Comparison of ENCODE assay signal across 17 cellular contexts in the genomic region with DNA sequence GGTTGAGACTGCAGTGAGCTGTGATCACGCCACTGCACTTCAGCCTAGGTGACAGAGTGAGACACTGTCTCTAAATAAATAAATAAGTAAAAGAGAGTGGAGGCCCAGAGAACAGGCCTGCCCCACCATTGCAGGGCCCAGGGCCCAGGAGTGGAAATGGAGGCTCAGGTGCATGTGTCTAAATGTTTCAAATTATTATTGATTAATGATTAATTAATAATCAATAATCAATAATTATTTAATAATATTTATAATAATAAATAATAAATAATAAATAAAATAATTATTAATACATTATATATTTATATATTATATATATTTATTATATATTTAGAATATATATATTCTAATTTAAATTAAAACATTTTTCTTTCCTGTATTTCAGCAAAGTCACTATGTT. TPM values are rescaled to one million over a fixed set of nuclear protein-coding genes. Genes with fewer than 3 reads are reported as not detected.
DNase-seq lines count a peak whose midpoint lies in the region; ATAC-seq, FAIRE-seq and TF ChIP-seq lines count a peak whose summit lies in the region.
"Had no signal": no experiment of that assay in that cellular context is flagged by ENCODE, and none has a peak within 500 bp of the region (broad histone marks: within the 10 kb centered on the region; RNA-seq: fewer than 3 reads in every experiment).

No MANE protein-coding gene starts in this region.

- H3K27me3 ChIP-seq in HCT116 (ENCODE audit: insufficient read depth, low read length) (no peaks in the 10 kb centered on the region), K562 (ENCODE audit: control insufficient read depth in 2 of 2, insufficient read depth in 2 of 2, low read length in 2 of 2) (no peaks in the 10 kb centered on the region)
- H3K27me3 ChIP-seq: BE2C had no signal

- ATAC-seq in HCT116, result no peak
- no peak for ATAC-seq in K562
- ATAC-seq in HG02870 (IDR thresholded peaks at IDR 0.05; ENCODE audit: unreplicated experiment), result no peak
- no peak for ATAC-seq in GM21786 (IDR thresholded peaks at IDR 0.05; ENCODE audit: unreplicated experiment)

- FAIRE-seq in K562 (lab: Jason Lieb, UNC) (no peak), kidney (lab: Jason Lieb, UNC) (peak; percentile 90)

- intact Hi-C loops in HCT116 (cut with micrococcal nuclease) (no loop called here), K562 (cut with micrococcal nuclease) (no loop called here), kidney (cut with DNase I) (no loop called here)

- H3K4me3 ChIP-seq in HCT116 (replicated peaks in 1 of 2; ENCODE audit: low read depth in 1 of 2, low read length in 2 of 2) (no peak overlapping the region), K562 (no peak overlapping the region), kidney (ENCODE audit: low read length in 2 of 2) (no peak overlapping the region)

- H3K4me2 ChIP-seq in HCT116 (ENCODE audit: low read length) (peak overlapping the region; percentile 36; the same call in 1 of the 2 replicates), K562 (ENCODE audit: insufficient read depth, low read length) (no peak overlapping the region)

- TF ChIP-seq RAD21 in HCT116 (IDR thresholded peaks at IDR 0.05; ENCODE audit: low read depth) (no peak), K562 (CRISPR knock-in tag; conservative IDR thresholded peaks at IDR 0.05 in 1 of 2, IDR thresholded peaks at IDR 0.05 in 1 of 2) (no peak)

- DNase-seq in HCT116 (ENCODE audit: low read depth, low spot score), result no peak
- no peak for DNase-seq in K562 (ENCODE audit: extremely low read depth in 1 of 4, low spot score in 3 of 4)
- no peak for DNase-seq in kidney
- no peak for DNase-seq in DMS79 (lab: John Stamatoyannopoulos, UW)
- DNase-seq in amniotic stem cell (lab: John Stamatoyannopoulos, UW), result no peak
- DNase-seq: ACHN; BE2C; C1 segment of cervical spinal cord; CD4-positive, CD25-positive, alpha-beta regulatory T cell; CD8-positive, alpha-beta memory T cell; COR-L47; GF-D8; GOT3; H7 had no signal

- H3K36me3 ChIP-seq in HCT116 (ENCODE audit: control insufficient read depth in 1 of 2, insufficient read depth in 2 of 2, low read length in 2 of 2) (no peaks in the 10 kb centered on the region), K562 (ENCODE audit: control insufficient read depth, insufficient read depth, low read length) (no peaks in the 10 kb centered on the region), kidney (ENCODE audit: control insufficient read depth in 1 of 2, insufficient read depth in 2 of 2, low read length in 2 of 2) (no peaks in the 10 kb centered on the region)
- H3K36me3 ChIP-seq: BE2C had no signal

- H3K9me2 ChIP-seq in HCT116 (ENCODE audit: insufficient read depth), result no peaks in the 10 kb centered on the region

- BruUV-seq in HCT116 (replicated peaks; lab: Mats Ljungman, UMichigan) (no TSS peak), K562 (replicated peaks; lab: Mats Ljungman, UMichigan) (no TSS peak)

- CTCF ChIA-PET in HCT116 (lab: Charles Lee), result no interaction called here
- CTCF ChIA-PET in K562 (lab: Yijun Ruan, JAX; ENCODE audit: low intra/inter-chr PET ratio), result no interaction called here

- TF ChIP-seq POLR2A in HCT116 (IDR thresholded peaks at IDR 0.05; ENCODE audit: borderline replicate concordance, extremely low read depth, insufficient read depth, insufficient read length) (no peak), K562 (conservative IDR thresholded peaks at IDR 0.05) (no peak)

- H3K4me1 ChIP-seq in HCT116 (ENCODE audit: control insufficient read depth in 1 of 2, insufficient read depth in 2 of 2, low read length in 2 of 2) (peaks cover 2 to 4% of the 10 kb centered on the region in 2 experiments; a peak in 3 of 4 replicates), K562 (replicated peaks in 1 of 2; ENCODE audit: control insufficient read depth in 2 of 2, insufficient read depth in 2 of 2, low read length in 2 of 2) (no peaks in the 10 kb centered on the region), kidney (ENCODE audit: control insufficient read depth in 1 of 2, insufficient read depth in 1 of 2, low read depth in 1 of 2, low read length in 2 of 2) (no peaks in the 10 kb centered on the region)
- H3K4me1 ChIP-seq: BE2C had no signal

- POLR2A ChIA-PET in HCT116 (lab: Charles Lee), result no interaction called here
- POLR2A ChIA-PET in K562 (lab: Yijun Ruan, JAX), result no interaction called here

- H3K9me1 ChIP-seq in K562 (ENCODE audit: control insufficient read depth, insufficient read depth, low read length), result no peaks in the 10 kb centered on the region

- no peak for TF ChIP-seq CTCF in HCT116 (IDR thresholded peaks at IDR 0.05 in 2 of 3, conservative IDR thresholded peaks at IDR 0.05 in 1 of 3; ENCODE audit: borderline replicate concordance in 1 of 3, insufficient read depth in 1 of 3, low read depth in 2 of 3, low read length in 2 of 3)
- TF ChIP-seq CTCF in K562 (IDR thresholded peaks at IDR 0.05 in 2 of 3, conservative IDR thresholded peaks at IDR 0.05 in 1 of 3; ENCODE audit: insufficient read depth in 2 of 3, low read depth in 1 of 3, low read length in 3 of 3), result no peak
- no peak for TF ChIP-seq CTCF in kidney (IDR thresholded peaks at IDR 0.05; ENCODE audit: borderline replicate concordance, extremely low read depth, insufficient read depth)

- H2AFZ ChIP-seq in HCT116 (ENCODE audit: low read depth, low read length, poor library complexity, severe bottlenecking) (no peak overlapping the region), K562 (ENCODE audit: low read depth, low read length) (no peak overlapping the region)

- 100% methylated on average over 1 of the region's 1 CpG for WGBS in K562 (ENCODE audit: insufficient coverage, low coverage, missing lambda C conversion rate)

- TF ChIP-seq EP300 in K562 (IDR thresholded peaks at IDR 0.05; ENCODE audit: low read length), result no peak

- H3K79me2 ChIP-seq in HCT116 (ENCODE audit: insufficient read depth, low read length), result no peaks in the 10 kb centered on the region
- H3K79me2 ChIP-seq in K562 (ENCODE audit: control insufficient read depth, insufficient read depth, low read length), result no peaks in the 10 kb centered on the region

- RAD21 ChIA-PET in HCT116 (lab: Charles Lee; ENCODE audit: low non-redundant PET in 1 of 2, low total read pairs in 2 of 2, uncharacterized antibody in 2 of 2, unreplicated experiment in 2 of 2), result no interaction called here

- no peaks in the 10 kb centered on the region for H4K20me1 ChIP-seq in HCT116 (ENCODE audit: insufficient read depth)
- H4K20me1 ChIP-seq in K562 (replicated peaks; ENCODE audit: control insufficient read depth, insufficient read depth, low read length), result no peaks in the 10 kb centered on the region

- H3K27ac ChIP-seq in HCT116 (ENCODE audit: low read depth, low read length) (no peak overlapping the region), K562 (ENCODE audit: extremely low read depth, low read depth, low read length) (no peak overlapping the region), kidney (ENCODE audit: low read depth in 2 of 2, low read length in 2 of 2) (no peak overlapping the region)
- H3K27ac ChIP-seq: HL-60 had no signal

- no peaks in the 10 kb centered on the region for H3K9me3 ChIP-seq in HCT116 (ENCODE audit: control insufficient read depth in 1 of 2, insufficient read depth in 1 of 2, low read depth in 1 of 2, low read length in 2 of 2)
- no peaks in the 10 kb centered on the region for H3K9me3 ChIP-seq in K562 (replicated peaks; ENCODE audit: control insufficient read depth, insufficient read depth, low read depth, low read length)
- no peaks in the 10 kb centered on the region for H3K9me3 ChIP-seq in kidney (ENCODE audit: control insufficient read depth in 1 of 2, low read length in 2 of 2)
- H3K9me3 ChIP-seq: BE2C had no signal

- in situ Hi-C loops in K562 (cut with MboI), result no loop called here

- H3K9ac ChIP-seq in HCT116 (ENCODE audit: low read length) (no peak overlapping the region), K562 (ENCODE audit: insufficient read depth in 1 of 2, low read depth in 2 of 2, low read length in 2 of 2) (no peak overlapping the region), kidney (ENCODE audit: low read length in 2 of 2) (no peak overlapping the region)

TF ChIP-seq in HCT116, 20 proteins besides CTCF, POLR2A, EP300 and RAD21 (continues in another document):
- no peak for TF ChIP-seq CEBPB (IDR thresholded peaks at IDR 0.05; ENCODE audit: low read depth)
- TF ChIP-seq SIN3A (IDR thresholded peaks at IDR 0.05; ENCODE audit: low read depth), result no peak
- TF ChIP-seq YY1 (IDR thresholded peaks at IDR 0.05; ENCODE audit: extremely low read depth, insufficient replicate concordance, low read depth, low read length), result no peak
- no peak for TF ChIP-seq FOSL1 (IDR thresholded peaks at IDR 0.05; ENCODE audit: low read depth)
- TF ChIP-seq ZFX (IDR thresholded peaks at IDR 0.05), result no peak

RNA-seq across cellular contexts. Expression of a gene that starts 53.7 kb away (rescaled TPM):
- total RNA-seq in HCT116 (2021; ENCODE audit: unreplicated experiment) (23.9 TPM), K562 (2014; rRNA removed) (0.57 and 0.64 TPM in 2 replicates), K562 (2014; rRNA removed; fragmentation: Illumina TruSeq; extraction: Trizol) (1.1 and 1.2 TPM in 2 replicates), K562 (2015; rRNA removed; fragmentation: Illumina TruSeq; extraction: Trizol) (0.87 and 1.1 TPM in 2 replicates), K562 (2021) (0.74 and 0.78 TPM in 2 replicates), kidney (17.5 TPM)
- 9.9 and 10.8 TPM in 2 replicates for polyA plus RNA-seq in HCT116 (2012)
- total RNA-seq in K562 (2011; cell fraction: chromatin; rRNA removed; ENCODE audit: low replicate concordance), result 4.7 and 8.6 TPM in 2 replicates
- total RNA-seq in K562 (2011; cell fraction: nucleolus; rRNA removed), result 2.8 and 3.8 TPM in 2 replicates
- total RNA-seq in K562 (2011; cell fraction: nucleoplasm; rRNA removed), result 2.9 and 3.6 TPM in 2 replicates
- polyA plus RNA-seq in K562 (2011; rRNA removed) (0.89 and 0.97 TPM in 2 replicates), K562 (2014; fragmentation: Illumina TruSeq; extraction: Trizol) (0.44 and 0.59 TPM in 2 replicates), K562 (2014; fragmentation: Nextera tagmentation; extraction: Ambion mirVana) (under 1 TPM; 0.07 TPM), K562 (2014; rRNA removed) (0.39 and 0.52 TPM in 2 replicates), kidney (ENCODE audit: insufficient read depth, low read depth, low replicate concordance) (8.9 TPM)
- polyA plus RNA-seq in K562 (2011; cell fraction: cytosol; rRNA removed), result 0.21 and 0.46 TPM in 2 replicates
- 1.1 and 1.6 TPM in 2 replicates for polyA plus RNA-seq in K562 (2011; cell fraction: nucleus; rRNA removed)
- polyA plus RNA-seq in K562 (2012), result 0.31 and 0.79 TPM in 2 replicates
- polyA minus RNA-seq in K562 (2011; rRNA and poly(A)+ RNA removed), result 2.5 and 3.6 TPM in 2 replicates
- polyA minus RNA-seq in K562 (2011; cell fraction: cytosol; rRNA and poly(A)+ RNA removed), result 1.0 and 1.1 TPM in 2 replicates
- 1.2 and 2.7 TPM in 2 replicates for polyA minus RNA-seq in K562 (2011; cell fraction: nucleus; rRNA and poly(A)+ RNA removed)
